8 cellular contexts compared by ENCODE assay signal in the genomic region with DNA sequence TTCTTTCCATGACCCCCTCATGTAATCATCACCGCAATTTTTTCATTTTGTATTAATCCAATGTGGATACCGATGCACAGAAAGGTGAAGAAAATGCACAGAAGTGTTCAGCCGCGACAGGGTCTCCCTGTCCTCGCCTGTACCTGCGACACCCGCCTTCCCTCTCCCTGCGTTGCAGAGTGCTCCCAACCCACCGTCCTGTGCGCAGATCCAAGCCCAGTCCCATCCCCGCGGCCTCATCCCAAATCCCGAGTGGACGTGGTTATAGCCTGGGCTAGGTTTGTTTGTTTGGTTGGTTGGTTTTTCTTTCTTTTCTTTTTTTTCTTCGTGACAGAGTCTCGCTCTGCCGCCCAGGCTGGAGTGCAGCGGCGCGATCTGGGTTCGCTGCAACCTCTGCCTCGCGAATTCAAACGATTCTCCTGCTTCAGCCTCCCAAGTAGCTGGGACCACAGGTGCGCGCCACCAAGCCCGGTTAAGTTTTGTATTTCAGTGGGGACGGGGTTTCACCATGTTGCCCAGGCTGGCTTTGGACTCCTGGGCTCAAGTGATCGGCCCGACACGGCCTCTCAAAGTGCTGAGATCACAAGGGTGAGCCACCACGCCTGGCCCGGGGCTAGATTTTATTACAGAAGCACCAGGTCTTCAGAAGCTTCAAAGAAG. TPM values are rescaled to one million over a fixed set of nuclear protein-coding genes. Genes with fewer than 3 reads are reported as not detected.
A peak's percentile ranks its signal among the peaks of the same experiment; 100 is the strongest.
DNase-seq lines count a peak whose midpoint lies in the region; ATAC-seq and TF ChIP-seq lines count a peak whose summit lies in the region.

No MANE protein-coding gene starts in this region.

- peaks cover 3% of the 10 kb centered on the region for H3K4me1 Mint-ChIP-seq in endodermal cell

- H3K27me3 Mint-ChIP-seq in endodermal cell (ENCODE audit: insufficient read depth), result peaks cover 90% of the 10 kb centered on the region

- no peak for TF ChIP-seq EP300 in neural cell (conservative IDR thresholded peaks at IDR 0.05; ENCODE audit: poor library complexity, severe bottlenecking)

- peak overlapping the region; percentile 76 for H3K4me3 ChIP-seq in AG10803 (ENCODE audit: low read length)
- H3K4me3 ChIP-seq in OCI-LY1 (ENCODE audit: low read depth, low read length, poor library complexity, severe bottlenecking), result peak overlapping the region; percentile 38
- peak overlapping the region; percentile 70 for H3K4me3 ChIP-seq in endodermal cell (ENCODE audit: low read length)
- H3K4me3 ChIP-seq in neural cell (ENCODE audit: low read length), result peak overlapping the region; percentile 66

- H3K79me2 ChIP-seq in OCI-LY1 (ENCODE audit: insufficient read depth, low read length), result no peaks in the 10 kb centered on the region
- H3K79me2 ChIP-seq in neural cell (replicated peaks; ENCODE audit: insufficient read depth, low read length), result no peaks in the 10 kb centered on the region

- no peak for ATAC-seq in HG03135 (IDR thresholded peaks at IDR 0.05; ENCODE audit: unreplicated experiment)

- DNase-seq in AG10803 (ENCODE audit: low read depth) (no peak), endodermal cell (no peak), NCI-H345 treated with DMSO at 0.1 percent for 48 hours (lab: John Stamatoyannopoulos, UW; ENCODE audit: unreplicated experiment) (no peak), GM10248 (ENCODE audit: extremely low spot score) (no peak), mucosa of gallbladder (ENCODE audit: low spot score) (no peak)

- H4K20me1 ChIP-seq in OCI-LY1 (ENCODE audit: insufficient read depth, low read length), result no peaks in the 10 kb centered on the region
- no peaks in the 10 kb centered on the region for H4K20me1 ChIP-seq in neural cell (ENCODE audit: insufficient read depth)

- H3K27me3 ChIP-seq in OCI-LY1 (ENCODE audit: insufficient read depth, low read length) (no peaks in the 10 kb centered on the region; the same call in 1 of the 2 replicates), endodermal cell (ENCODE audit: control insufficient read depth, insufficient read depth, low read length, poor library complexity, severe bottlenecking) (peaks cover 94% of the 10 kb centered on the region), neural cell (ENCODE audit: insufficient read depth, low read depth, low read length) (peaks cover 78% of the 10 kb centered on the region)

- no peaks in the 10 kb centered on the region for H3K9me3 ChIP-seq in OCI-LY1 (ENCODE audit: low read length)
- H3K9me3 ChIP-seq in endodermal cell (ENCODE audit: control insufficient read depth, low read length), result no peaks in the 10 kb centered on the region
- peaks cover 4% of the 10 kb centered on the region for H3K9me3 ChIP-seq in neural cell (ENCODE audit: low read length)

- H3K9me2 ChIP-seq in OCI-LY1 (ENCODE audit: low read depth, low read length) (no peaks in the 10 kb centered on the region), neural cell (ENCODE audit: insufficient read depth, low read length) (no peaks in the 10 kb centered on the region)

- POLR2A ChIA-PET in GM10248 (lab: Yijun Ruan, JAX), result no interaction called here

- 22 to 45% methylated on average over 16 to 33 of the region's 33 CpGs for WGBS in endodermal cell (ENCODE audit: insufficient coverage in 1 of 2, insufficient read length in 1 of 2), 2 experiments

- H3K4me1 ChIP-seq in OCI-LY1 (ENCODE audit: insufficient read depth, low read length, severe bottlenecking) (peaks cover 6% of the 10 kb centered on the region), endodermal cell (ENCODE audit: control insufficient read depth, insufficient read depth, low read length) (no peaks in the 10 kb centered on the region)

- no peak overlapping the region for H2AFZ ChIP-seq in OCI-LY1 (ENCODE audit: low read length)
- H2AFZ ChIP-seq in neural cell (ENCODE audit: low read depth, low read length), result no peak overlapping the region

- H3K9me3 Mint-ChIP-seq in endodermal cell, result peaks cover 6% of the 10 kb centered on the region

- no peak overlapping the region for H3K27ac ChIP-seq in OCI-LY1 (ENCODE audit: low read depth, low read length, poor library complexity, severe bottlenecking)
- H3K27ac ChIP-seq in endodermal cell (ENCODE audit: low read depth, low read length), result no peak overlapping the region
- H3K27ac ChIP-seq in neural cell (ENCODE audit: low read length), result no peak overlapping the region

- TF ChIP-seq CTCF in AG10803 (conservative IDR thresholded peaks at IDR 0.05; ENCODE audit: low read length) (no peak), OCI-LY1 (IDR thresholded peaks at IDR 0.05; ENCODE audit: low read length) (no peak), endodermal cell (conservative IDR thresholded peaks at IDR 0.05) (no peak), neural cell (IDR thresholded peaks at IDR 0.05; ENCODE audit: poor library complexity, severe bottlenecking) (no peak), GM10248 (IDR thresholded peaks at IDR 0.05; ENCODE audit: control extremely low read depth, extremely low read depth, low read depth, missing control alignments) (no peak)

- no peak for TF ChIP-seq RAD21 in neural cell (conservative IDR thresholded peaks at IDR 0.05)

- CTCF ChIA-PET in GM10248 (lab: Yijun Ruan, JAX), result interaction anchor here (1.3 to 2.9 kb wide), 3 partner anchors 11 to 89 kb away, joined by 3 to 12 read pairs (median 5); no protein-coding TSS in a partner anchor

- H3K4me2 ChIP-seq in OCI-LY1 (ENCODE audit: low read length) (peak overlapping the region; percentile 52), neural cell (ENCODE audit: low read length) (peak overlapping the region; percentile 68)

- H3K36me3 Mint-ChIP-seq in endodermal cell (ENCODE audit: low read depth), result no peaks in the 10 kb centered on the region

- H3K9ac ChIP-seq in OCI-LY1 (ENCODE audit: low read length) (no peak overlapping the region), endodermal cell (ENCODE audit: extremely low read depth, low read length, poor library complexity, severe bottlenecking) (no peak overlapping the region), neural cell (ENCODE audit: low read length) (no peak overlapping the region)

- H3F3A ChIP-seq in OCI-LY1 (ENCODE audit: insufficient read depth, low read length) (no peaks in the 10 kb centered on the region), neural cell (ENCODE audit: insufficient read depth, low read length, poor library complexity, severe bottlenecking) (no peaks in the 10 kb centered on the region)

- no peak overlapping the region for H3K27ac Mint-ChIP-seq in endodermal cell

- peak overlapping the region; percentile 60 for H3K4me3 Mint-ChIP-seq in endodermal cell

- H3K36me3 ChIP-seq in OCI-LY1 (ENCODE audit: insufficient read depth, low read length), result no peaks in the 10 kb centered on the region
- H3K36me3 ChIP-seq in endodermal cell (ENCODE audit: control insufficient read depth, insufficient read depth, low read length), result no peaks in the 10 kb centered on the region
- no peaks in the 10 kb centered on the region for H3K36me3 ChIP-seq in neural cell (ENCODE audit: insufficient read depth, low read length)

TF ChIP-seq in neural cell, 6 proteins besides CTCF, POLR2A, EP300 and RAD21 (continues in another document):
- no peak for TF ChIP-seq EZH2 (IDR thresholded peaks at IDR 0.05; ENCODE audit: borderline replicate concordance, insufficient read depth, low read length, poor library complexity, severe bottlenecking)
- TF ChIP-seq, protein P1, sequence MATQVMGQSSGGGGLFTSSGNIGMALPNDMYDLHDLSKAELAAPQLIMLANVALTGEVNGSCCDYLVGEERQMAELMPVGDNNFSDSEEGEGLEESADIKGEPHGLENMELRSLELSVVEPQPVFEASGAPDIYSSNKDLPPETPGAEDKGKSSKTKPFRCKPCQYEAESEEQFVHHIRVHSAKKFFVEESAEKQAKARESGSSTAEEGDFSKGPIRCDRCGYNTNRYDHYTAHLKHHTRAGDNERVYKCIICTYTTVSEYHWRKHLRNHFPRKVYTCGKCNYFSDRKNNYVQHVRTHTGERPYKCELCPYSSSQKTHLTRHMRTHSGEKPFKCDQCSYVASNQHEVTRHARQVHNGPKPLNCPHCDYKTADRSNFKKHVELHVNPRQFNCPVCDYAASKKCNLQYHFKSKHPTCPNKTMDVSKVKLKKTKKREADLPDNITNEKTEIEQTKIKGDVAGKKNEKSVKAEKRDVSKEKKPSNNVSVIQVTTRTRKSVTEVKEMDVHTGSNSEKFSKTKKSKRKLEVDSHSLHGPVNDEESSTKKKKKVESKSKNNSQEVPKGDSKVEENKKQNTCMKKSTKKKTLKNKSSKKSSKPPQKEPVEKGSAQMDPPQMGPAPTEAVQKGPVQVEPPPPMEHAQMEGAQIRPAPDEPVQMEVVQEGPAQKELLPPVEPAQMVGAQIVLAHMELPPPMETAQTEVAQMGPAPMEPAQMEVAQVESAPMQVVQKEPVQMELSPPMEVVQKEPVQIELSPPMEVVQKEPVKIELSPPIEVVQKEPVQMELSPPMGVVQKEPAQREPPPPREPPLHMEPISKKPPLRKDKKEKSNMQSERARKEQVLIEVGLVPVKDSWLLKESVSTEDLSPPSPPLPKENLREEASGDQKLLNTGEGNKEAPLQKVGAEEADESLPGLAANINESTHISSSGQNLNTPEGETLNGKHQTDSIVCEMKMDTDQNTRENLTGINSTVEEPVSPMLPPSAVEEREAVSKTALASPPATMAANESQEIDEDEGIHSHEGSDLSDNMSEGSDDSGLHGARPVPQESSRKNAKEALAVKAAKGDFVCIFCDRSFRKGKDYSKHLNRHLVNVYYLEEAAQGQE (IDR thresholded peaks at IDR 0.05; ENCODE audit: borderline replicate concordance), result no peak
- no peak for TF ChIP-seq POLR2AphosphoS5 (IDR thresholded peaks at IDR 0.05)
- no peak for TF ChIP-seq TAF1 (IDR thresholded peaks at IDR 0.05; ENCODE audit: low read depth)

RNA-seq across cellular contexts. Expression of a gene that starts 0.5 kb away (rescaled TPM):
- total RNA-seq in endodermal cell, result not detected
- polyA plus RNA-seq in endodermal cell (2013, experiment 1 of 2), result not detected
- not detected for polyA plus RNA-seq in endodermal cell (2013, experiment 2 of 2)
- not detected in 2 replicates for polyA plus RNA-seq in neural cell
- not detected in 2 replicates for polyA minus RNA-seq in neural cell
- total RNA-seq in mucosa of gallbladder, result 0.52 TPM

RNA-seq across cellular contexts. Expression of a gene that starts 18.4 kb away (rescaled TPM):
- total RNA-seq in endodermal cell (under 1 TPM in 1 of 2 donors, not detected in 1; 0.20 TPM), mucosa of gallbladder (0.14 TPM)
- 0.78 TPM for polyA plus RNA-seq in endodermal cell (2013, experiment 1 of 2)
- 0.58 TPM for polyA plus RNA-seq in endodermal cell (2013, experiment 2 of 2)
- 1.5 and 2.8 TPM in 2 replicates for polyA plus RNA-seq in neural cell
- 1.7 TPM in 2 replicates for polyA minus RNA-seq in neural cell

RNA-seq across cellular contexts. Expression of a gene that starts 25.5 kb away (rescaled TPM):
- total RNA-seq in endodermal cell, result not detected
- not detected for polyA plus RNA-seq in endodermal cell (2013, experiment 1 of 2)
- polyA plus RNA-seq in endodermal cell (2013, experiment 2 of 2), result not detected
- not detected in 2 replicates for polyA plus RNA-seq in neural cell
- not detected in 2 replicates for polyA minus RNA-seq in neural cell
- total RNA-seq in mucosa of gallbladder, result 0.23 TPM

RNA-seq across cellular contexts. Expression of a gene that starts 40.3 kb away (rescaled TPM):
- total RNA-seq in endodermal cell, result under 1 TPM; 0.31 to 0.55 TPM
- 4.0 TPM for polyA plus RNA-seq in endodermal cell (2013, experiment 1 of 2)
- 2.5 TPM for polyA plus RNA-seq in endodermal cell (2013, experiment 2 of 2)
- 0.22 and 0.38 TPM in 2 replicates for polyA plus RNA-seq in neural cell
- 0.24 and 0.35 TPM in 2 replicates for polyA minus RNA-seq in neural cell
- total RNA-seq in mucosa of gallbladder, result 0.09 TPM

RNA-seq across cellular contexts. Expression of a gene that starts 59.3 kb away (rescaled TPM):
- total RNA-seq in endodermal cell (1 to 10 TPM; 3.6 to 6.0 TPM), mucosa of gallbladder (50.0 TPM)
- 14.1 TPM for polyA plus RNA-seq in endodermal cell (2013, experiment 1 of 2)
- polyA plus RNA-seq in endodermal cell (2013, experiment 2 of 2), result 13.2 TPM
- 53.5 and 57.0 TPM in 2 replicates for polyA plus RNA-seq in neural cell
- 70.6 and 71.3 TPM in 2 replicates for polyA minus RNA-seq in neural cell
